8 cellular contexts compared by ENCODE assay signal in the genomic region with DNA sequence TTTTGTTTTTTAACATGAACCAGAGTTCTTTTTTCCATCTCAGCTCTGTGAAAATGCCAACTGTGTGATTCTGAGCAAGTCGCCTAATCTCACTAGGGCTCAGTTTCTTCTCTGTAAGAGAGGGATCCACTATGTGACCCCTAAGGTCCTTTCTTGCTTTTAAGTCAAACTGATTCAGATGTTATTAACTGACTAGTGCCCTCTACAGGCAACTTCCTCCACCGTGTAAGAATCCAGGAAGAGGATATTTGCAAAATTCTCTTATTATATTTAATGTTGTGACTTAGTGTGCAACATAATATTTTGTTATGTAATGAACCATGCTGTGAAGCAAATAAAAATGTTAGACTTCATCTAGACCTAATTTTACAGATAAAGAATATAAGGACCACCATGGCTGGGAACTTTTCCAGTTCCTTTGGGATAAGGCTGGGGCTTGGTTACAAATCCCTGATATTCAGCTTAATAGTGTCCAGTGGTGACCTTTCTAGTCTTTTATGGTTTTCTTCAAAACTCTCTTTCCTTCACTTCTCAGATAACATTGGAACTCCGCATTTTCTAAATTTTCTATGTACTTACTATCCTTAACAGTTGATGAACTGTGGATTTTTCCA.
DNase-seq lines count a peak whose midpoint lies in the region; TF ChIP-seq lines count a peak whose summit lies in the region.

No MANE protein-coding gene starts in this region.

- no peaks in the 10 kb centered on the region for H3K4me1 ChIP-seq in uterus

- TF ChIP-seq POLR2A in uterus (IDR thresholded peaks at IDR 0.05) = no peak

- H3K27ac Mint-ChIP-seq in mesothelial cell of epicardium = peak overlapping the region; percentile 15

- TF ChIP-seq CTCF in GM06990 (IDR thresholded peaks at IDR 0.05; ENCODE audit: insufficient read depth, low read length, poor library complexity, severe bottlenecking) = peak; percentile 69
- peak; percentile 36 for TF ChIP-seq CTCF in mesothelial cell of epicardium (IDR thresholded peaks at IDR 0.05; ENCODE audit: unreplicated experiment)
- TF ChIP-seq CTCF in uterus (IDR thresholded peaks at IDR 0.05) = peak; percentile 51 to 58 (median 55)

- H3K36me3 Mint-ChIP-seq in mesothelial cell of epicardium = no peaks in the 10 kb centered on the region

- H3K27me3 ChIP-seq in GM06990 (replicated peaks; ENCODE audit: control insufficient read depth, insufficient read depth, low read length) = no peaks in the 10 kb centered on the region
- no peaks in the 10 kb centered on the region for H3K27me3 ChIP-seq in uterus

- H3K4me3 ChIP-seq in GM06990 (replicated peaks; ENCODE audit: low read depth, low read length) (no peak overlapping the region), uterus (no peak overlapping the region)

- no peak overlapping the region for H3K4me3 Mint-ChIP-seq in mesothelial cell of epicardium

- intact Hi-C loops in uterus (cut with DNase I; ENCODE audit: low total_unique reads) = loop anchor here (10.0 kb wide), 1 partner anchor 175 kb away; no protein-coding TSS in a partner anchor

- no peaks in the 10 kb centered on the region for H3K36me3 ChIP-seq in GM06990 (ENCODE audit: control insufficient read depth, insufficient read depth, low read length)
- no peaks in the 10 kb centered on the region for H3K36me3 ChIP-seq in uterus

- no peaks in the 10 kb centered on the region for H3K9me3 ChIP-seq in uterus

- peak overlapping the region; percentile 8 to 12 for H3K27ac ChIP-seq in uterus

- DNase-seq in A172 (ENCODE audit: low spot score) (peak; percentile 38), GM06990 (ENCODE audit: extremely low read depth, insufficient read length) (no peak), HT1080 (ENCODE audit: low read depth) (peak; percentile 15), T-helper 1 cell (peak in 3 of 5 donors; percentile 23 to 59 (median 25)), mesothelial cell of epicardium (ENCODE audit: low spot score in 2 of 2, unreplicated experiment in 2 of 2) (no peak), uterus (peak in 1 of 2 donors; percentile 46)
- peak; percentile 33 for DNase-seq in effector CD4-positive, alpha-beta T cell
- DNase-seq in activated effector memory CD4-positive, alpha-beta T cell treated with Interleukin-2 at 50 U/mL for 16 hours = no peak

- peaks cover 49% of the 10 kb centered on the region for H3K4me1 Mint-ChIP-seq in mesothelial cell of epicardium

- no peaks in the 10 kb centered on the region for H3K27me3 Mint-ChIP-seq in mesothelial cell of epicardium (ENCODE audit: low read depth)

- H3K9me3 Mint-ChIP-seq in mesothelial cell of epicardium = no peaks in the 10 kb centered on the region

Comparison
In these comparisons a context has a peak if more than half of its experiments do, and no peak if none do; other contexts are left out.
1. DNase-seq: peak in A172 (single experiment), HT1080 (single experiment), T-helper 1 cell (3 of 5) and effector CD4-positive, alpha-beta T cell (single experiment); none in GM06990 (single experiment), mesothelial cell of epicardium (0 of 2) and activated effector memory CD4-positive, alpha-beta T cell treated with Interleukin-2 at 50 U/mL for 16 hours (single experiment).
2. Peak in every context shown above with its lines, with median percentiles within 50 percentile points of each other: CTCF ChIP-seq.